Comparison of ENCODE assay signal across 9 cellular contexts in the genomic region with DNA sequence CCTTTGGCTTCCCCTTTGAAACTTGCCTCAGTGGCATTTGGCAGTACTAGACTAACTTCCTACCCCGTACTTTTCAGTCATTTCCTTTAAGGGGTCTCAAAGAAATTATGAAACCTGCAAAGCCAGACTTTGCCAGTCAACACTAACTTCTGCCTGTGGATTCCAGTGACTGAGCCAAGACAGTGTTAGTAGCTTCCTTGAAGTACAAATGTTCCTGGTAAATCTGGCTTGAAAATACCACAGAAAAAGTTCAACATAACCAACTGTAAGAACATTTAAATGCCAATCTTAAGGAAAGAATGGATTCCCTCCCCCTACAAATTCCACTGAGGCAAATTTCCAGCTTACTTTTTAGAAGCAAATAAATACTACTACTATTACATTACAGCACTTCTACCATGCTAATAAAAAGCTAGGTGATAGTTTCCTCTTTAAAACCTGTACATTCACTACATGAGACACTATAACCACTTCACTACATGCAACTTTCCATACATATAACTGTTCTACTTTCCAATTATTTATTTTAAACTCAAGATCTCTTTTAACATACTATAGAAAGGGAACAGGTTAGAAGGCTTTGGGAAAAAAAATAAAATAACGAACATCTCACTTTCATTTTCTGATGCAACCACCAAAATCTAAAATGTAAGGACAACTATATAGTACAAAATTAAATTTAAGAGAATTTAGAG. TPM values are rescaled to one million over a fixed set of nuclear protein-coding genes. Genes with fewer than 3 reads are reported as not detected.
A peak's percentile ranks its signal among the peaks of the same experiment; 100 is the strongest.
DNase-seq lines count a peak whose midpoint lies in the region; ATAC-seq and TF ChIP-seq lines count a peak whose summit lies in the region.
"Had no signal": no experiment of that assay in that cellular context is flagged by ENCODE, and none has a peak within 500 bp of the region (broad histone marks: within the 10 kb centered on the region; RNA-seq: fewer than 3 reads in every experiment).

No MANE protein-coding gene starts in this region.

- no peaks in the 10 kb centered on the region for H4K20me1 ChIP-seq in PC-3 (ENCODE audit: low read length)

- H3K4me3 Mint-ChIP-seq in progenitor cell of endocrine pancreas (ENCODE audit: low read depth) = peak overlapping the region; percentile 89

- peak overlapping the region; percentile 90 for H3K4me3 ChIP-seq in PC-3 (ENCODE audit: low read length)
- H3K4me3 ChIP-seq in epithelial cell of proximal tubule (ENCODE audit: low read depth, low read length) = peak overlapping the region; percentile 73

- peaks cover 18% of the 10 kb centered on the region; the same call in 1 of the 2 replicates for H3K4me1 ChIP-seq in PC-3 (ENCODE audit: insufficient read depth, low read length)

- no peak overlapping the region for H3K27ac ChIP-seq in PC-3 (ENCODE audit: low read length)
- H3K27ac ChIP-seq: HL-60 had no signal

- POLR2A ChIA-PET in PC-3 (lab: Charles Lee; ENCODE audit: unreplicated experiment) = interaction anchor here (0.6 kb wide), 1 partner anchor 988 kb away, joined by 5 read pairs; no protein-coding TSS in a partner anchor

- no peaks in the 10 kb centered on the region for H3K27me3 Mint-ChIP-seq in progenitor cell of endocrine pancreas

- H3K27ac Mint-ChIP-seq in progenitor cell of endocrine pancreas = peak overlapping the region; percentile 57

- ATAC-seq in PC-3 (no peak), HG02884 (IDR thresholded peaks at IDR 0.05; ENCODE audit: unreplicated experiment) (no peak)

- H3K9ac ChIP-seq in PC-3 (ENCODE audit: low read length) = peak overlapping the region; percentile 47; the same call in 1 of the 2 replicates

- DNase-seq in EL (peak; percentile 34), PC-3 (no peak), epithelial cell of proximal tubule (ENCODE audit: low read depth) (no peak), progenitor cell of endocrine pancreas (ENCODE audit: low spot score, unreplicated experiment) (no peak), NOMO-1 treated with dmso at 0.1 percent for 144 hours (lab: John Stamatoyannopoulos, UW; ENCODE audit: unreplicated experiment) (no peak), ureter (ENCODE audit: low spot score) (no peak)
- DNase-seq in NK-92 treated with Interleukin-12 subunit alpha and Interleukin-12 subunit beta, amount 100 ng/mL, for 24 hours (lab: John Stamatoyannopoulos, UW) = no peak

- no peaks in the 10 kb centered on the region for H3K9me3 Mint-ChIP-seq in progenitor cell of endocrine pancreas (ENCODE audit: low read depth)

- no peaks in the 10 kb centered on the region for H3K9me2 ChIP-seq in PC-3 (replicated peaks; ENCODE audit: low read length)

- CTCF ChIA-PET in PC-3 (lab: Charles Lee) = no interaction called here

- no peaks in the 10 kb centered on the region for H3K36me3 ChIP-seq in PC-3 (ENCODE audit: low read depth, low read length)

- H3K4me2 ChIP-seq in PC-3 (ENCODE audit: low read length) = peak overlapping the region; percentile 88

- H3K9me3 ChIP-seq in PC-3 (ENCODE audit: low read length) = no peaks in the 10 kb centered on the region

- H3K36me3 Mint-ChIP-seq in progenitor cell of endocrine pancreas (ENCODE audit: insufficient read depth) = peaks cover 5% of the 10 kb centered on the region

- peaks cover 39% of the 10 kb centered on the region for H3K4me1 Mint-ChIP-seq in progenitor cell of endocrine pancreas (ENCODE audit: low read depth)

- BruUV-seq in PC-3 (replicated peaks; lab: Mats Ljungman, UMichigan) = no TSS peak

- TF ChIP-seq CTCF in PC-3 (conservative IDR thresholded peaks at IDR 0.05; ENCODE audit: low read depth, low read length) (no peak), epithelial cell of proximal tubule (conservative IDR thresholded peaks at IDR 0.05; ENCODE audit: low read depth, low read length) (no peak), progenitor cell of endocrine pancreas (IDR thresholded peaks at IDR 0.05; ENCODE audit: unreplicated experiment) (no peak)

- no peaks in the 10 kb centered on the region for H3K27me3 ChIP-seq in PC-3 (ENCODE audit: low read length)

- H3K79me2 ChIP-seq in PC-3 (ENCODE audit: low read length) = peaks cover 22% of the 10 kb centered on the region

- H3F3A ChIP-seq in PC-3 (ENCODE audit: low read length, unreplicated experiment) = no peaks in the 10 kb centered on the region

- intact Hi-C loops in PC-3 (cut with micrococcal nuclease) = loop anchor here (5.0 kb wide), 2 partner anchors 95 to 185 kb away; no protein-coding TSS in a partner anchor

- no peak overlapping the region for H2AFZ ChIP-seq in PC-3 (ENCODE audit: low read length)

RNA-seq across cellular contexts. Expression of a gene that starts 2.4 kb away (rescaled TPM):
- total RNA-seq in PC-3 (2014; rRNA removed) (5.6 and 10.4 TPM in 2 replicates), epithelial cell of proximal tubule (8.2 and 10.6 TPM in 2 replicates), progenitor cell of endocrine pancreas (68.4 and 72.4 TPM in 2 replicates), ureter (39.4 TPM)
